1 cellular context compared by ENCODE assay signal in genomic region chr19:46859637-46860124, GRCh38.
TF ChIP-seq lines count a peak whose summit lies in the region.

No MANE protein-coding gene starts in this region.

TF ChIP-seq in K562, 482 proteins besides CTCF, POLR2A, EP300 and RAD21 (continued from another document):
- TF ChIP-seq SOX6 (IDR thresholded peaks at IDR 0.05) (peak; percentile 24; the same call in 1 of the 2 replicates), ZNF696 (CRISPR knock-in tag; conservative IDR thresholded peaks at IDR 0.05) (no peak), MTA3 (IDR thresholded peaks at IDR 0.05; ENCODE audit: borderline replicate concordance) (no peak), ILF3 (IDR thresholded peaks at IDR 0.05; ENCODE audit: borderline replicate concordance) (no peak), SMAD1 (IDR thresholded peaks at IDR 0.05; ENCODE audit: low read depth, low read length, partially characterized antibody) (peak; percentile 20), GTF2F1 (IDR thresholded peaks at IDR 0.05; ENCODE audit: low read depth, low read length) (no peak), SP2 (IDR thresholded peaks at IDR 0.05; ENCODE audit: extremely low read depth, low read depth, low read length, poor library complexity, severe bottlenecking) (no peak), PYGO2 (tag; IDR thresholded peaks at IDR 0.05) (no peak), XRCC4 (IDR thresholded peaks at IDR 0.05; ENCODE audit: extremely low read depth, insufficient read depth, insufficient read length) (no peak), ZNF668 (CRISPR knock-in tag; IDR thresholded peaks at IDR 0.05) (no peak), BCL6 (CRISPR knock-in tag; IDR thresholded peaks at IDR 0.05) (no peak), ZNF778 (CRISPR knock-in tag; IDR thresholded peaks at IDR 0.05) (no peak), ERF (CRISPR knock-in tag; IDR thresholded peaks at IDR 0.05) (peak; percentile 48; the same call in 1 of the 2 replicates), MYNN (IDR thresholded peaks at IDR 0.05) (no peak), MYNN (CRISPR knock-in tag; IDR thresholded peaks at IDR 0.05) (no peak), DACH1 (IDR thresholded peaks at IDR 0.05; ENCODE audit: partially characterized antibody) (no peak), ARHGAP35 (IDR thresholded peaks at IDR 0.05; ENCODE audit: partially characterized antibody) (no peak), ETV5 (CRISPR knock-in tag; IDR thresholded peaks at IDR 0.05; ENCODE audit: low read depth) (peak; percentile 67), PCBP1 (IDR thresholded peaks at IDR 0.05; ENCODE audit: low read depth, low read length, poor library complexity, severe bottlenecking) (peak; percentile 4), KAT2B (IDR thresholded peaks at IDR 0.05; ENCODE audit: low read depth, low read length) (no peak), KLF10 (CRISPR knock-in tag; IDR thresholded peaks at IDR 0.05) (no peak)
- TF ChIP-seq, protein P1, sequence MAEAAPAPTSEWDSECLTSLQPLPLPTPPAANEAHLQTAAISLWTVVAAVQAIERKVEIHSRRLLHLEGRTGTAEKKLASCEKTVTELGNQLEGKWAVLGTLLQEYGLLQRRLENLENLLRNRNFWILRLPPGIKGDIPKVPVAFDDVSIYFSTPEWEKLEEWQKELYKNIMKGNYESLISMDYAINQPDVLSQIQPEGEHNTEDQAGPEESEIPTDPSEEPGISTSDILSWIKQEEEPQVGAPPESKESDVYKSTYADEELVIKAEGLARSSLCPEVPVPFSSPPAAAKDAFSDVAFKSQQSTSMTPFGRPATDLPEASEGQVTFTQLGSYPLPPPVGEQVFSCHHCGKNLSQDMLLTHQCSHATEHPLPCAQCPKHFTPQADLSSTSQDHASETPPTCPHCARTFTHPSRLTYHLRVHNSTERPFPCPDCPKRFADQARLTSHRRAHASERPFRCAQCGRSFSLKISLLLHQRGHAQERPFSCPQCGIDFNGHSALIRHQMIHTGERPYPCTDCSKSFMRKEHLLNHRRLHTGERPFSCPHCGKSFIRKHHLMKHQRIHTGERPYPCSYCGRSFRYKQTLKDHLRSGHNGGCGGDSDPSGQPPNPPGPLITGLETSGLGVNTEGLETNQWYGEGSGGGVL (CRISPR knock-in tag; IDR thresholded peaks at IDR 0.05) = no peak
- TF ChIP-seq, protein P2, sequence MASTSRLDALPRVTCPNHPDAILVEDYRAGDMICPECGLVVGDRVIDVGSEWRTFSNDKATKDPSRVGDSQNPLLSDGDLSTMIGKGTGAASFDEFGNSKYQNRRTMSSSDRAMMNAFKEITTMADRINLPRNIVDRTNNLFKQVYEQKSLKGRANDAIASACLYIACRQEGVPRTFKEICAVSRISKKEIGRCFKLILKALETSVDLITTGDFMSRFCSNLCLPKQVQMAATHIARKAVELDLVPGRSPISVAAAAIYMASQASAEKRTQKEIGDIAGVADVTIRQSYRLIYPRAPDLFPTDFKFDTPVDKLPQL (IDR thresholded peaks at IDR 0.05; ENCODE audit: extremely low read depth, insufficient read length) = no peak
- TF ChIP-seq, protein P3, sequence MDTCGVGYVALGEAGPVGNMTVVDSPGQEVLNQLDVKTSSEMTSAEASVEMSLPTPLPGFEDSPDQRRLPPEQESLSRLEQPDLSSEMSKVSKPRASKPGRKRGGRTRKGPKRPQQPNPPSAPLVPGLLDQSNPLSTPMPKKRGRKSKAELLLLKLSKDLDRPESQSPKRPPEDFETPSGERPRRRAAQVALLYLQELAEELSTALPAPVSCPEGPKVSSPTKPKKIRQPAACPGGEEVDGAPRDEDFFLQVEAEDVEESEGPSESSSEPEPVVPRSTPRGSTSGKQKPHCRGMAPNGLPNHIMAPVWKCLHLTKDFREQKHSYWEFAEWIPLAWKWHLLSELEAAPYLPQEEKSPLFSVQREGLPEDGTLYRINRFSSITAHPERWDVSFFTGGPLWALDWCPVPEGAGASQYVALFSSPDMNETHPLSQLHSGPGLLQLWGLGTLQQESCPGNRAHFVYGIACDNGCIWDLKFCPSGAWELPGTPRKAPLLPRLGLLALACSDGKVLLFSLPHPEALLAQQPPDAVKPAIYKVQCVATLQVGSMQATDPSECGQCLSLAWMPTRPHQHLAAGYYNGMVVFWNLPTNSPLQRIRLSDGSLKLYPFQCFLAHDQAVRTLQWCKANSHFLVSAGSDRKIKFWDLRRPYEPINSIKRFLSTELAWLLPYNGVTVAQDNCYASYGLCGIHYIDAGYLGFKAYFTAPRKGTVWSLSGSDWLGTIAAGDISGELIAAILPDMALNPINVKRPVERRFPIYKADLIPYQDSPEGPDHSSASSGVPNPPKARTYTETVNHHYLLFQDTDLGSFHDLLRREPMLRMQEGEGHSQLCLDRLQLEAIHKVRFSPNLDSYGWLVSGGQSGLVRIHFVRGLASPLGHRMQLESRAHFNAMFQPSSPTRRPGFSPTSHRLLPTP (IDR thresholded peaks at IDR 0.05; ENCODE audit: borderline replicate concordance, extremely low read depth, insufficient read length) = no peak
- TF ChIP-seq, protein P4, sequence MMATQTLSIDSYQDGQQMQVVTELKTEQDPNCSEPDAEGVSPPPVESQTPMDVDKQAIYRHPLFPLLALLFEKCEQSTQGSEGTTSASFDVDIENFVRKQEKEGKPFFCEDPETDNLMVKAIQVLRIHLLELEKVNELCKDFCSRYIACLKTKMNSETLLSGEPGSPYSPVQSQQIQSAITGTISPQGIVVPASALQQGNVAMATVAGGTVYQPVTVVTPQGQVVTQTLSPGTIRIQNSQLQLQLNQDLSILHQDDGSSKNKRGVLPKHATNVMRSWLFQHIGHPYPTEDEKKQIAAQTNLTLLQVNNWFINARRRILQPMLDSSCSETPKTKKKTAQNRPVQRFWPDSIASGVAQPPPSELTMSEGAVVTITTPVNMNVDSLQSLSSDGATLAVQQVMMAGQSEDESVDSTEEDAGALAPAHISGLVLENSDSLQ (IDR thresholded peaks at IDR 0.05) = peak; percentile 22; the same call in 1 of the 2 replicates
